ENCODE assay signal across 9 cellular contexts in genomic region chr6:169427856-169428255, GRCh38.
DNase-seq lines count a peak whose midpoint lies in the region; ATAC-seq and TF ChIP-seq lines count a peak whose summit lies in the region.
"Had no signal": no experiment of that assay in that cellular context is flagged by ENCODE, and none has a peak within 500 bp of the region (broad histone marks: within the 10 kb centered on the region; RNA-seq: fewer than 3 reads in every experiment).

No MANE protein-coding gene starts in this region.

- TF ChIP-seq CTCF in cardiac fibroblast (IDR thresholded peaks at IDR 0.05; ENCODE audit: low read depth, low read length): no peak

- ATAC-seq in HG02884 (IDR thresholded peaks at IDR 0.05; ENCODE audit: unreplicated experiment): no peak

- DNase-seq in HPDE6-E6E7 (ENCODE audit: extremely low spot score) (peak; percentile 20), cardiac fibroblast (ENCODE audit: low read depth in 2 of 2) (peak; percentile 70 to 74), kidney tubule cell (ENCODE audit: low spot score) (peak; percentile 19), stromal cell of bone marrow (ENCODE audit: low read depth) (peak; percentile 71), globus pallidus (ENCODE audit: low spot score) (no peak), NCI-H146 treated with DMSO at 0.1 percent for 48 hours (lab: John Stamatoyannopoulos, UW; ENCODE audit: unreplicated experiment) (no peak), HuH-7.5 (ENCODE audit: low spot score) (no peak)
- DNase-seq: hippocampal formation had no signal

- no peak overlapping the region for H3K4me3 ChIP-seq in cardiac fibroblast (replicated peaks in 1 of 2; ENCODE audit: low read depth in 2 of 2, low read length in 2 of 2)

Comparison
In these comparisons a context has a peak if more than half of its experiments do, and no peak if none do; other contexts are left out.
1. DNase-seq: peak in HPDE6-E6E7 (single experiment), cardiac fibroblast (2 of 2), kidney tubule cell (single experiment) and stromal cell of bone marrow (single experiment); none in globus pallidus (single experiment), NCI-H146 treated with DMSO at 0.1 percent for 48 hours (single experiment) and HuH-7.5 (single experiment).